In genomic region chr19:10870955-10871603, GRCh38 we compare ENCODE assay signal across 8 cellular contexts. TPM values are rescaled to one million over a fixed set of nuclear protein-coding genes. Genes with fewer than 3 reads are reported as not detected.
DNase-seq lines count a peak whose midpoint lies in the region; ATAC-seq and TF ChIP-seq lines count a peak whose summit lies in the region.

Gene CARM1 (plus strand): TSS chr19:10871553. CDS start chr19:10871703, 150 bp downstream.

- H3K4me1 ChIP-seq in PC-3 (ENCODE audit: insufficient read depth, low read length) (peaks cover 4% of the 10 kb centered on the region; the same call in 1 of the 2 replicates), mucosa of rectum (ENCODE audit: control insufficient read depth in 2 of 2, insufficient read depth in 2 of 2, low read length in 2 of 2) (peaks cover 3 to 15% of the 10 kb centered on the region in 2 donors)

- intact Hi-C loops in PC-3 (cut with micrococcal nuclease) = loop anchor here (1.0 to 5.0 kb wide), 2 partner anchors 35 to 46 kb away; partner anchors contain the start of gene TMED1

- peak; percentile 62 for ATAC-seq in GM21717 (IDR thresholded peaks at IDR 0.05; ENCODE audit: unreplicated experiment)
- peak; percentile 88 for ATAC-seq in PC-3

- no peaks in the 10 kb centered on the region for H4K20me1 ChIP-seq in PC-3 (ENCODE audit: low read length)

- no TSS peak for BruUV-seq in PC-3 (replicated peaks; lab: Mats Ljungman, UMichigan)

- DNase-seq in DMS53 (lab: John Stamatoyannopoulos, UW) (peak; percentile 98), KBM-7 (peak; percentile 99), PC-3 (peak; percentile 99), activated T-cell treated with anti-CD3 and anti-CD28 coated beads for 48 hours (ENCODE audit: low read depth) (peak; percentile 99), epithelial cell of prostate (ENCODE audit: low read depth, low spot score) (peak; percentile 86)
- DNase-seq in stimulated activated CD8-positive, alpha-beta memory T cell treated with anti-CD3 and anti-CD28 coated beads, Interleukin-4, amount 100 ng/mL, for 4 hours (ENCODE audit: low read depth in 2 of 2, low spot score in 1 of 2) = peak; percentile 98

- in situ Hi-C loops in KBM-7 (cut with MboI; ENCODE audit: low pct_unique_long_range_greater_than_20kb, low sequenced_read_pairs) = no loop called here

- H3K4me2 ChIP-seq in PC-3 (ENCODE audit: low read length) = peak within 1 kb of the TSS; percentile 85

- TF ChIP-seq CTCF in PC-3 (conservative IDR thresholded peaks at IDR 0.05; ENCODE audit: low read depth, low read length) = peak; percentile 49

- CTCF ChIA-PET in PC-3 (lab: Charles Lee) = interaction anchor here (0.5 to 2.1 kb wide), 10 partner anchors 13 to 590 kb away, joined by 3 to 25 read pairs (median 4); partner anchors contain the start of gene TMED1

- H3K36me3 ChIP-seq in PC-3 (ENCODE audit: low read depth, low read length) (no peaks in the 10 kb centered on the region), mucosa of rectum (ENCODE audit: control insufficient read depth in 2 of 2, insufficient read depth in 2 of 2, low read length in 2 of 2) (no peaks in the 10 kb centered on the region)

- H3F3A ChIP-seq in PC-3 (ENCODE audit: low read length, unreplicated experiment) = no peaks in the 10 kb centered on the region

- no peaks in the 10 kb centered on the region for H3K9me2 ChIP-seq in PC-3 (replicated peaks; ENCODE audit: low read length)

- H3K27ac ChIP-seq in PC-3 (ENCODE audit: low read length) (peak within 1 kb of the TSS; percentile 31), epithelial cell of prostate (peak within 1 kb of the TSS; percentile 54), mucosa of rectum (ENCODE audit: low read depth in 2 of 2, low read length in 2 of 2) (peak within 1 kb of the TSS; percentile 72 to 80)

- H3K4me3 ChIP-seq in PC-3 (ENCODE audit: low read length) (peak within 1 kb of the TSS; percentile 84), mucosa of rectum (ENCODE audit: low read length in 2 of 2) (peak within 1 kb of the TSS; percentile 78 to 89)

- H3K9me3 ChIP-seq in PC-3 (ENCODE audit: low read length) (no peaks in the 10 kb centered on the region), mucosa of rectum (ENCODE audit: control insufficient read depth in 2 of 2, low read length in 2 of 2) (no peaks in the 10 kb centered on the region)

- POLR2A ChIA-PET in PC-3 (lab: Charles Lee; ENCODE audit: unreplicated experiment) = no interaction called here

- H3K9ac ChIP-seq in PC-3 (ENCODE audit: low read length) (peak within 1 kb of the TSS; percentile 93), mucosa of rectum (ENCODE audit: low read depth in 1 of 2, low read length in 2 of 2) (peak within 1 kb of the TSS; percentile 75 to 82)

- no peaks in the 10 kb centered on the region for H3K27me3 ChIP-seq in PC-3 (ENCODE audit: low read length)
- no peaks in the 10 kb centered on the region for H3K27me3 ChIP-seq in mucosa of rectum (ENCODE audit: control insufficient read depth in 2 of 2, insufficient read depth in 2 of 2, low read length in 2 of 2)

- peak within 1 kb of the TSS; percentile 81 for H2AFZ ChIP-seq in PC-3 (ENCODE audit: low read length)

- H3K79me2 ChIP-seq in PC-3 (ENCODE audit: low read length) = peaks cover 42% of the 10 kb centered on the region

RNA-seq across cellular contexts. Expression of gene CARM1, which starts in this region (rescaled TPM):
- 56.2 and 57.1 TPM in 2 replicates for total RNA-seq in PC-3 (2014; rRNA removed)

Comparison
In these comparisons a context has a peak if more than half of its experiments do, and no peak if none do; other contexts are left out.
1. Peak in every context shown above with its lines: DNase-seq, ATAC-seq, H3K4me3 ChIP-seq and H3K27ac ChIP-seq.